9 cellular contexts compared by ENCODE assay signal in the genomic region with DNA sequence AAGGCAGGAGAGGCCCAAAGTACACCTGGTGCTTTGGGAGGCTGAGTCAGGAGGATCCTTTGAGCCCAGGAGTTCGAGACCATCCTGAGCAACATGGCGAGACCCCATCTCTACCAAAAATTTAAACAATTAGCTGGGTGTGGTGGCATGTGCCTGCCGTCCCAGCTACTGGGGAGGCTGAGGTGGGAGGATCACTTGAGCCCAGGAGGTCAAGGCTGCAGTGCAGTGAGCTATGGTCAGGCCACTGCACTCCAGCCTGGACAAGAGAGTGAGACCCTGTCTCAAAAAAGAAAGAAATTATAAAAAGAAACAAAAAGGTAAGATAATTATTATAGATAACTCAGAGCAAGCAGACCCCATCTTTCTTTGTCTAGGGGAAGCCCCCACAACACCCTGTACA. TPM values are rescaled to one million over a fixed set of nuclear protein-coding genes. Genes with fewer than 3 reads are reported as not detected.
DNase-seq lines count a peak whose midpoint lies in the region; ATAC-seq and TF ChIP-seq lines count a peak whose summit lies in the region.
"Had no signal": no experiment of that assay in that cellular context is flagged by ENCODE, and none has a peak within 500 bp of the region (broad histone marks: within the 10 kb centered on the region; RNA-seq: fewer than 3 reads in every experiment).

No MANE protein-coding gene starts in this region.

- intact Hi-C loops in CD8-positive, alpha-beta T cell (cut with DNase I, micrococcal nuclease): no loop called here
- intact Hi-C loops in Panc1 (cut with micrococcal nuclease; ENCODE audit: unreplicated experiment): loop anchor here (10.0 kb wide), 1 partner anchor 46 kb away; no protein-coding TSS in a partner anchor

- CTCF ChIA-PET in CD8-positive, alpha-beta T cell (lab: Charles Lee): no interaction called here
- CTCF ChIA-PET in Panc1 (lab: Charles Lee): no interaction called here

- peaks cover 10% of the 10 kb centered on the region for H3K4me1 ChIP-seq in CD8-positive, alpha-beta T cell (ENCODE audit: insufficient read depth, low read length)
- H3K4me1 ChIP-seq in Panc1 (ENCODE audit: control insufficient read depth, insufficient read depth, low read length) (peaks cover 5% of the 10 kb centered on the region), fibroblast of lung (ENCODE audit: control insufficient read depth, extremely low read depth, insufficient read depth, low read length) (no peaks in the 10 kb centered on the region)

- no peak overlapping the region for H3K9ac ChIP-seq in fibroblast of lung (ENCODE audit: insufficient read depth, low read length)

- H4K20me1 ChIP-seq in fibroblast of lung (ENCODE audit: control insufficient read depth, extremely low read depth, insufficient read depth, low read length): no peaks in the 10 kb centered on the region

- H3K79me2 ChIP-seq in fibroblast of lung (ENCODE audit: control insufficient read depth, insufficient read depth, low read length): peaks cover 22% of the 10 kb centered on the region

- peak overlapping the region; percentile 75 for H3K4me3 Mint-ChIP-seq in CD8-positive, alpha-beta T cell
- H3K4me3 Mint-ChIP-seq in osteocyte (ENCODE audit: unreplicated experiment): peak overlapping the region; percentile 88

- H3K4me3 ChIP-seq in CD8-positive, alpha-beta T cell (ENCODE audit: low read depth, low read length): no peak overlapping the region
- H3K4me3 ChIP-seq in Panc1 (ENCODE audit: low read depth in 2 of 2, low read length in 2 of 2): peak overlapping the region; percentile 69 to 74
- peak overlapping the region in 2 of 4 experiments; percentile 84 to 88 for H3K4me3 ChIP-seq in fibroblast of lung (replicated peaks in 1 of 4; ENCODE audit: control extremely low read depth in 1 of 4, insufficient read depth in 1 of 4, low read depth in 3 of 4, low read length in 4 of 4)
- no peak overlapping the region for H3K4me3 ChIP-seq in H7 (ENCODE audit: insufficient read depth, low read depth, low read length)

- peak overlapping the region; percentile 95 for H3K4me2 ChIP-seq in fibroblast of lung (ENCODE audit: extremely low read depth, insufficient read depth, low read length)

- no peak overlapping the region for H2AFZ ChIP-seq in fibroblast of lung (ENCODE audit: low read length)

- H3K27me3 ChIP-seq in CD8-positive, alpha-beta T cell (ENCODE audit: insufficient read depth, low read length): peaks cover 4% of the 10 kb centered on the region
- no peaks in the 10 kb centered on the region for H3K27me3 ChIP-seq in Panc1 (ENCODE audit: control insufficient read depth, insufficient read depth, low read length)
- no peaks in the 10 kb centered on the region for H3K27me3 ChIP-seq in fibroblast of lung (ENCODE audit: control insufficient read depth, insufficient read depth, low read length)
- peaks cover 7% of the 10 kb centered on the region; the same call in 1 of the 2 replicates for H3K27me3 ChIP-seq in H7 (ENCODE audit: control insufficient read depth, insufficient read depth, low read length)
- H3K27me3 ChIP-seq: dorsolateral prefrontal cortex had no signal

- no peaks in the 10 kb centered on the region for H3K9me3 ChIP-seq in CD8-positive, alpha-beta T cell (ENCODE audit: low read length)
- H3K9me3 ChIP-seq in Panc1 (ENCODE audit: control insufficient read depth, insufficient read depth, low read depth, low read length): no peaks in the 10 kb centered on the region
- no peaks in the 10 kb centered on the region for H3K9me3 ChIP-seq in fibroblast of lung (ENCODE audit: control insufficient read depth, insufficient read depth, low read depth, low read length)

- POLR2A ChIA-PET in CD8-positive, alpha-beta T cell (lab: Charles Lee): no interaction called here
- POLR2A ChIA-PET in Panc1 (lab: Charles Lee): no interaction called here

- H3K36me3 ChIP-seq in CD8-positive, alpha-beta T cell (ENCODE audit: insufficient read depth, low read length): no peaks in the 10 kb centered on the region
- peaks cover 2% of the 10 kb centered on the region; the same call in 1 of the 2 replicates for H3K36me3 ChIP-seq in Panc1 (ENCODE audit: control insufficient read depth, insufficient read depth, low read length)
- peaks cover 5% of the 10 kb centered on the region for H3K36me3 ChIP-seq in fibroblast of lung (ENCODE audit: control insufficient read depth, insufficient read depth, low read length)
- peaks cover 2% of the 10 kb centered on the region for H3K36me3 ChIP-seq in H7 (replicated peaks; ENCODE audit: control insufficient read depth, insufficient read depth, low read length)

- H3K27ac Mint-ChIP-seq in CD8-positive, alpha-beta T cell: no peak overlapping the region
- H3K27ac Mint-ChIP-seq in osteocyte (ENCODE audit: unreplicated experiment): no peak overlapping the region

- in situ Hi-C loops in Panc1 (cut with HindIII; ENCODE audit: low pct_unique_long_range_greater_than_20kb, low sequenced_read_pairs): no loop called here

- ATAC-seq in CD8-positive, alpha-beta T cell: no peak
- ATAC-seq in Panc1 (no peak), HG03469 (IDR thresholded peaks at IDR 0.05; ENCODE audit: unreplicated experiment) (no peak)

- peaks cover 26% of the 10 kb centered on the region for H3K27me3 Mint-ChIP-seq in CD8-positive, alpha-beta T cell (ENCODE audit: low read depth)
- H3K27me3 Mint-ChIP-seq in osteocyte (ENCODE audit: unreplicated experiment): no peaks in the 10 kb centered on the region

- TF ChIP-seq CTCF in CD8-positive, alpha-beta T cell (IDR thresholded peaks at IDR 0.05): no peak
- TF ChIP-seq CTCF in Panc1 (IDR thresholded peaks at IDR 0.05) (no peak), fibroblast of lung (conservative IDR thresholded peaks at IDR 0.05 in 1 of 2, IDR thresholded peaks at IDR 0.05 in 1 of 2; ENCODE audit: low read depth in 1 of 2, low read length in 2 of 2) (no peak), osteocyte (IDR thresholded peaks at IDR 0.05) (no peak)

- peaks cover 8% of the 10 kb centered on the region for H3K4me1 Mint-ChIP-seq in CD8-positive, alpha-beta T cell (ENCODE audit: low read depth)
- H3K4me1 Mint-ChIP-seq in osteocyte (ENCODE audit: unreplicated experiment): peaks cover 12% of the 10 kb centered on the region

- H3K9me3 Mint-ChIP-seq in CD8-positive, alpha-beta T cell: no peaks in the 10 kb centered on the region
- no peaks in the 10 kb centered on the region for H3K9me3 Mint-ChIP-seq in osteocyte (ENCODE audit: unreplicated experiment)

- H3K27ac ChIP-seq in CD8-positive, alpha-beta T cell (ENCODE audit: low read depth, low read length): no peak overlapping the region
- H3K27ac ChIP-seq in Panc1 (ENCODE audit: low read length): 0 out of 2 replicates have a peak overlapping the region, but pooled peaks have one; percentile 78
- H3K27ac ChIP-seq in fibroblast of lung (ENCODE audit: insufficient read depth, low read length): no peak overlapping the region

- H3K36me3 Mint-ChIP-seq in CD8-positive, alpha-beta T cell: no peaks in the 10 kb centered on the region
- H3K36me3 Mint-ChIP-seq in osteocyte (ENCODE audit: unreplicated experiment): peaks cover 9% of the 10 kb centered on the region

- BruUV-seq in Panc1 (replicated peaks; lab: Mats Ljungman, UMichigan): TSS peak; percentile 72

- DNase-seq in CD8-positive, alpha-beta T cell: no peak
- no peak for DNase-seq in Panc1 (ENCODE audit: low read depth, low spot score)
- DNase-seq in fibroblast of lung (ENCODE audit: low read depth in 2 of 2): no peak
- no peak for DNase-seq in osteocyte (ENCODE audit: extremely low spot score, unreplicated experiment)
- DNase-seq in putamen (ENCODE audit: low spot score): no peak
- DNase-seq in NCI-H2171 (lab: John Stamatoyannopoulos, UW): no peak
- DNase-seq in H7: no peak

RNA-seq across cellular contexts. Expression of a gene that starts 1.9 kb away (rescaled TPM):
- total RNA-seq in CD8-positive, alpha-beta T cell: under 1 TPM in 1 of 2 experiments, not detected in 1; 0.90 TPM
- 58.9 TPM for total RNA-seq in Panc1 (2021; ENCODE audit: unreplicated experiment)
- 61.8 TPM for polyA plus RNA-seq in Panc1 (2012; ENCODE audit: insufficient read length)
- 60.1 and 70.2 TPM in 2 replicates for total RNA-seq in fibroblast of lung
- 23.7 and 35.7 TPM in 2 replicates for polyA plus RNA-seq in fibroblast of lung
- polyA plus RNA-seq in fibroblast of lung (2012): 42.2 and 76.5 TPM in 2 replicates
- polyA minus RNA-seq in fibroblast of lung (ENCODE audit: low replicate concordance): 43.6 and 45.5 TPM in 2 replicates
- total RNA-seq in osteocyte: 68.8 and 68.9 TPM in 2 replicates
- 25.1 and 35.7 TPM in 2 replicates for total RNA-seq in H7 (2014; rRNA removed; shearing (Covaris generic))

RNA-seq across cellular contexts. Expression of a gene that starts 19.6 kb away (rescaled TPM):
- total RNA-seq in CD8-positive, alpha-beta T cell: 10 to 100 TPM; 67.1 to 72.8 TPM
- total RNA-seq in Panc1 (2021; ENCODE audit: unreplicated experiment): 41.5 TPM
- polyA plus RNA-seq in Panc1 (2012; ENCODE audit: insufficient read length): 52.2 TPM
- 55.7 and 56.3 TPM in 2 replicates for total RNA-seq in fibroblast of lung
- 25.3 and 30.4 TPM in 2 replicates for polyA plus RNA-seq in fibroblast of lung
- polyA plus RNA-seq in fibroblast of lung (2012): 28.6 and 39.6 TPM in 2 replicates
- 54.3 and 65.8 TPM in 2 replicates for polyA minus RNA-seq in fibroblast of lung (ENCODE audit: low replicate concordance)
- total RNA-seq in osteocyte: 59.7 and 63.9 TPM in 2 replicates
- 44.7 and 63.1 TPM in 2 replicates for total RNA-seq in H7 (2014; rRNA removed; shearing (Covaris generic))

RNA-seq across cellular contexts. Expression of a gene that starts 20.0 kb away (rescaled TPM):
- 100 to 1,000 TPM; 207 to 211 TPM for total RNA-seq in CD8-positive, alpha-beta T cell
- total RNA-seq in Panc1 (2021; ENCODE audit: unreplicated experiment) (177 TPM), fibroblast of lung (120 and 182 TPM in 2 replicates), osteocyte (162 and 175 TPM in 2 replicates)
- 210 TPM for polyA plus RNA-seq in Panc1 (2012; ENCODE audit: insufficient read length)
- polyA plus RNA-seq in fibroblast of lung: 146 and 159 TPM in 2 replicates
- polyA plus RNA-seq in fibroblast of lung (2012): 218 and 273 TPM in 2 replicates
- 127 and 172 TPM in 2 replicates for polyA minus RNA-seq in fibroblast of lung (ENCODE audit: low replicate concordance)
- 253 and 306 TPM in 2 replicates for total RNA-seq in H7 (2014; rRNA removed; shearing (Covaris generic))

RNA-seq across cellular contexts. Expression of a gene that starts 43.2 kb away (rescaled TPM):
- total RNA-seq in CD8-positive, alpha-beta T cell: not detected
- total RNA-seq in Panc1 (2021; ENCODE audit: unreplicated experiment) (4.5 TPM), fibroblast of lung (1.5 and 1.7 TPM in 2 replicates), osteocyte (6.5 and 8.5 TPM in 2 replicates)
- polyA plus RNA-seq in Panc1 (2012; ENCODE audit: insufficient read length): 8.8 TPM
- 0.23 and 1.4 TPM in 2 replicates for polyA plus RNA-seq in fibroblast of lung
- polyA plus RNA-seq in fibroblast of lung (2012): 0.42 and 2.2 TPM in 2 replicates
- polyA minus RNA-seq in fibroblast of lung (ENCODE audit: low replicate concordance): 3.7 and 9.2 TPM in 2 replicates
- total RNA-seq in H7 (2014; rRNA removed; shearing (Covaris generic)): 7.8 and 8.5 TPM in 2 replicates

Comparison
In these comparisons a context has a peak if more than half of its experiments do, and no peak if none do; other contexts are left out.
1. H3K4me3 ChIP-seq: peak in Panc1 (2 of 2); none in CD8-positive, alpha-beta T cell (single experiment) and H7 (single experiment).
2. RNA of a gene that starts 1.9 kb away (total RNA-seq): 60.1 to 70.2 TPM in fibroblast of lung, 68.8 to 68.9 TPM in osteocyte, 58.9 TPM in Panc1 (single experiment) and 25.1 to 35.7 TPM in H7; 0.90 TPM in CD8-positive, alpha-beta T cell; every median in the first group is over 10 times any median in the second.